ENCODE assay signal across 8 cellular contexts in the genomic region with DNA sequence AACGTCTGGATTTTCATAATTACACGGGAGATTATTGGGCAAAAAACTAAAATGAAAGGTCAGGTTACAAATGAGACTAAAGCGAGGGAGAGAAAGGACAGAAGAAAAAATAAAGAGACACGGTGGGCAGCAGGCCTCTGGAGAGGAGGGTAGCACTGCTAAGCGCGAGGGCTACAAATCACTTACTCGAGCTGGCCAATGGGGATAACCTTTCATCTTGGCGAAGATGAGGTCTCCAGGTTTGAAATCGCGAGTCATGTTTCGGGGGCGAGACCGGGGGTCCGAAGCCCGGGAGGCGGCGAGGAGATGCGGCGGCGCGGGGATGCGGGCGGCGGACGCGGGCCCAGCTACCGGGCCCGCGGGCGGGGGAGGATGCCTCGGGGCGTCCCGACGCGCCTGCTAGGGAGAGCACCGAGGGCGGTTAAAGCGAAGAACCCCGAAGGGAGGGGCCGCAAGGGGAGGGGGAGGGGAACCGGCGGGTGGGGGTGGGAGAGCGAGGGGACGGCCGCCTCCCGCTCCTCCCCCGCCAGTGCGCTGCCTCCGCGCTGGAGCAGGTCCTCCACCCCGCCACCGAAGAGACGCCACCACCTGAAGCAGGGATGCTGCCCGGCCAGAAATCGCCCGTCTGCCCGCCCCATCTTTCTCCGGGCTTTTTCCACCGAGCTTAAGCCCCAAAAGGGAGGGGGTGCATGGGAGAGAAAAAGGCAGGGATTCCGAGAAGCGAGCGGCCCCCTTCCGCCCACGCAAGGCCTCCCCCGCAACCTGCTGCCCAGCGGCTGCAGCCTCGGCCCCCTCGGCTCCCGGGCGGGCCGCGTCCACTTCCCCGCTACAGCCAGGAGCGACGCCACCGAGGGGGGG. TPM values are rescaled to one million over a fixed set of nuclear protein-coding genes. Genes with fewer than 3 reads are reported as not detected.
DNase-seq lines count a peak whose midpoint lies in the region; ATAC-seq and TF ChIP-seq lines count a peak whose summit lies in the region.

No MANE protein-coding gene starts in this region.

- no peak for TF ChIP-seq CTCF in WI38 (IDR thresholded peaks at IDR 0.05; ENCODE audit: low read depth, low read length)
- TF ChIP-seq CTCF in cardiac fibroblast (IDR thresholded peaks at IDR 0.05; ENCODE audit: low read depth, low read length) = no peak

- H3K4me3 ChIP-seq in WI38 (ENCODE audit: low read depth, low read length) (peak overlapping the region; percentile 89), cardiac fibroblast (replicated peaks in 1 of 2; ENCODE audit: low read depth in 2 of 2, low read length in 2 of 2) (peak overlapping the region; percentile 96 to 100)

- no peaks in the 10 kb centered on the region for H3K36me3 Mint-ChIP-seq in IgD-negative memory B cell

- peak overlapping the region; percentile 96 to 99 (median 97) for H3K27ac Mint-ChIP-seq in IgD-negative memory B cell

- peak; percentile 59 for ATAC-seq in GM21528 (IDR thresholded peaks at IDR 0.05; ENCODE audit: low FRiP score, unreplicated experiment)
- peak; percentile 49 for ATAC-seq in left colon

- DNase-seq in DMS79 treated with DMSO at 0.1 percent for 48 hours (lab: John Stamatoyannopoulos, UW) (peak; percentile 25), cardiac fibroblast (ENCODE audit: low read depth in 2 of 2) (peak; percentile 20 to 32), left colon (peak; percentile 35 to 59), DMS114 treated with DMSO at 0.1 percent for 48 hours (lab: John Stamatoyannopoulos, UW; ENCODE audit: unreplicated experiment) (no peak)
- peak; percentile 67 to 68 for DNase-seq in stimulated activated CD4-positive, alpha-beta T cell treated with anti-CD3 and anti-CD28 coated beads, Interleukin-2, amount 100 ng/mL, for 24 hours

- peak overlapping the region; percentile 93 to 99 (median 96) for H3K4me3 Mint-ChIP-seq in IgD-negative memory B cell

- H3K27me3 Mint-ChIP-seq in IgD-negative memory B cell = no peaks in the 10 kb centered on the region

- no peaks in the 10 kb centered on the region for H3K9me3 Mint-ChIP-seq in IgD-negative memory B cell

- intact Hi-C loops in left colon (cut with DNase I, micrococcal nuclease) = loop anchor here in 1 of 2 donors (10.0 kb wide), 1 partner anchor 45 kb away; a partner anchor contains a TSS

- H3K4me1 Mint-ChIP-seq in IgD-negative memory B cell = peaks cover 32 to 58% (median 46%) of the 10 kb centered on the region in 3 donors

RNA-seq across cellular contexts. Expression of a gene that starts 0.6 kb away (rescaled TPM):
- 112 TPM for polyA plus RNA-seq in IgD-negative memory B cell
- total RNA-seq in left colon = 10 to 100 TPM; 19.7 to 19.9 TPM

RNA-seq across cellular contexts. Expression of a gene that starts 42.7 kb away (rescaled TPM):
- polyA plus RNA-seq in IgD-negative memory B cell = 0.18 TPM
- 1 to 10 TPM; 3.2 to 3.5 TPM for total RNA-seq in left colon
